8 cellular contexts compared by ENCODE assay signal in genomic region chr2:9003616-9004337, GRCh38. TPM values are rescaled to one million over a fixed set of nuclear protein-coding genes. Genes with fewer than 3 reads are reported as not detected.
DNase-seq lines count a peak whose midpoint lies in the region; ATAC-seq and TF ChIP-seq lines count a peak whose summit lies in the region.

TSS of gene MBOAT2 (minus strand) at chr2:9003684. CDS start at chr2:9003614, 70 bp downstream.

- ATAC-seq in CD8-positive, alpha-beta T cell, result peak; percentile 88
- ATAC-seq in GM19467 (IDR thresholded peaks at IDR 0.05; ENCODE audit: unreplicated experiment), result peak; percentile 88

- H3K27me3 Mint-ChIP-seq in CD8-positive, alpha-beta T cell (ENCODE audit: low read depth), result peaks cover 5% of the 10 kb centered on the region

- peaks cover 9% of the 10 kb centered on the region for H3K4me1 ChIP-seq in CD8-positive, alpha-beta T cell (ENCODE audit: insufficient read depth, low read length)
- peaks cover 17% of the 10 kb centered on the region for H3K4me1 ChIP-seq in mononuclear cell (ENCODE audit: insufficient read depth, low read length)

- H3K27ac Mint-ChIP-seq in CD8-positive, alpha-beta T cell, result peak within 1 kb of the TSS; percentile 60

- no peaks in the 10 kb centered on the region for H3K9me3 Mint-ChIP-seq in CD8-positive, alpha-beta T cell

- no peak within 1 kb of the TSS for H3K27ac ChIP-seq in CD8-positive, alpha-beta T cell (ENCODE audit: low read depth, low read length)

- H3K9me3 ChIP-seq in CD8-positive, alpha-beta T cell (ENCODE audit: low read length), result no peaks in the 10 kb centered on the region
- no peaks in the 10 kb centered on the region for H3K9me3 ChIP-seq in mononuclear cell (ENCODE audit: low read depth, low read length)

- H3K4me3 ChIP-seq in CD8-positive, alpha-beta T cell (ENCODE audit: low read depth, low read length), result peak within 1 kb of the TSS; percentile 53
- H3K4me3 ChIP-seq in epithelial cell of esophagus (ENCODE audit: low read length) (peak within 1 kb of the TSS; percentile 73), mononuclear cell (ENCODE audit: low read length) (peak within 1 kb of the TSS; percentile 51)

- no peak for TF ChIP-seq CTCF in CD8-positive, alpha-beta T cell (IDR thresholded peaks at IDR 0.05)
- no peak for TF ChIP-seq CTCF in epithelial cell of esophagus (IDR thresholded peaks at IDR 0.05; ENCODE audit: insufficient read depth, low read depth, low read length, missing control alignments)

- no peaks in the 10 kb centered on the region for H3K27me3 ChIP-seq in CD8-positive, alpha-beta T cell (ENCODE audit: insufficient read depth, low read length)
- H3K27me3 ChIP-seq in mononuclear cell (ENCODE audit: insufficient read depth, low read length), result peaks cover 8% of the 10 kb centered on the region

- intact Hi-C loops in CD8-positive, alpha-beta T cell (cut with DNase I, micrococcal nuclease), result loop anchor here (2.0 to 5.0 kb wide), 4 partner anchors 166 to 954 kb away; partner anchors contain the start of genes KIDINS220 (in 2 of the 2), CPSF3 (in 1 of the 2) and ITGB1BP1 (in 1 of the 2)

- no peaks in the 10 kb centered on the region for H3K36me3 Mint-ChIP-seq in CD8-positive, alpha-beta T cell

- H3K4me3 Mint-ChIP-seq in CD8-positive, alpha-beta T cell, result peak within 1 kb of the TSS; percentile 83

- H3K36me3 ChIP-seq in CD8-positive, alpha-beta T cell (ENCODE audit: insufficient read depth, low read length), result no peaks in the 10 kb centered on the region

- peaks cover 16% of the 10 kb centered on the region for H3K4me1 Mint-ChIP-seq in CD8-positive, alpha-beta T cell (ENCODE audit: low read depth)

- CTCF ChIA-PET in CD8-positive, alpha-beta T cell (lab: Charles Lee), result no interaction called here

- DNase-seq in CD8-positive, alpha-beta T cell, result peak; percentile 39 to 82 (median 62)
- peak; percentile 52 for DNase-seq in HT-29 (ENCODE audit: low spot score)
- peak; percentile 73 for DNase-seq in NOMO-1 treated with dmso at 0.1 percent for 144 hours (lab: John Stamatoyannopoulos, UW; ENCODE audit: unreplicated experiment)
- DNase-seq in activated T-cell treated with anti-CD3 and anti-CD28 coated beads for 24 hours (ENCODE audit: low read depth), result peak; percentile 63
- peak; percentile 95 for DNase-seq in epithelial cell of esophagus (ENCODE audit: low read depth)
- DNase-seq in stimulated activated CD8-positive, alpha-beta memory T cell treated with anti-CD3 and anti-CD28 coated beads, Interleukin-15, amount 100 ng/mL, for 48 hours (ENCODE audit: low read depth in 2 of 2), result peak; percentile 59 to 65

- POLR2A ChIA-PET in CD8-positive, alpha-beta T cell (lab: Charles Lee), result no interaction called here

RNA-seq across cellular contexts. Expression of gene MBOAT2, which starts in this region (rescaled TPM):
- 1 to 10 TPM in 1 of 2 experiments, under 1 TPM in 1; 0.54 to 1.1 TPM for total RNA-seq in CD8-positive, alpha-beta T cell
- 1.2 and 2.0 TPM in 2 replicates for total RNA-seq in HT-29 (2014; rRNA removed; shearing (Covaris generic))
- total RNA-seq in mononuclear cell, result 9.2 TPM
